Comparison of ENCODE assay signal across 8 cellular contexts in genomic region chr15:96341465-96342142, GRCh38. TPM values are rescaled to one million over a fixed set of nuclear protein-coding genes. Genes with fewer than 3 reads are reported as not detected.
DNase-seq lines count a peak whose midpoint lies in the region; ATAC-seq and TF ChIP-seq lines count a peak whose summit lies in the region.

No MANE protein-coding gene starts in this region.

- H3K27ac ChIP-seq in IMR-90 (ENCODE audit: insufficient read depth, low read length): peak overlapping the region; percentile 88
- H3K27ac ChIP-seq in left lung: peak overlapping the region; percentile 88

- peak overlapping the region; percentile 85 to 92; a peak in 3 of 4 replicates for H4K8ac ChIP-seq in IMR-90 (ENCODE audit: low read depth in 2 of 2, low read length in 2 of 2)

- peaks cover 8% of the 10 kb centered on the region; the same call in 1 of the 2 replicates for H4K20me1 ChIP-seq in IMR-90 (ENCODE audit: insufficient read depth, low read length)

- TF ChIP-seq CTCF in IMR-90 (conservative IDR thresholded peaks at IDR 0.05; ENCODE audit: low read depth, low read length) (no peak), left lung (IDR thresholded peaks at IDR 0.05) (no peak)

- TF ChIP-seq POLR2A in IMR-90 (IDR thresholded peaks at IDR 0.05; ENCODE audit: low read depth, low read length): no peak

- 9% methylated on average over 8 of the region's 37 CpGs; no CpG with 5 or more reads in 1 of the 2 experiments for WGBS in IMR-90 (ENCODE audit: extremely low coverage in 2 of 2, insufficient read length in 1 of 2), 2 experiments

- no peaks in the 10 kb centered on the region for H3K9me1 ChIP-seq in IMR-90 (ENCODE audit: insufficient read depth, low read length)

- H2BK15ac ChIP-seq in IMR-90 (ENCODE audit: low read depth, low read length): no peak overlapping the region; the same call in 2 of the 3 replicates

- H3K27ac Mint-ChIP-seq in stimulated activated naive B cell treated with anti-CD40 and anti-IgM and Interleukin-4, amounts not matched to agents 10 μg/mL and 1 μg/mL and 100 μg/mL, for 72 hours: peak overlapping the region; percentile 47

- peak overlapping the region; percentile 20 for H2AK5ac ChIP-seq in IMR-90 (ENCODE audit: low read depth, low read length)

- no TSS peak for BruUV-seq in IMR-90 (replicated peaks; lab: Mats Ljungman, UMichigan)

- no peak for DNase-seq in IMR-90
- DNase-seq in dermis blood vessel endothelial cell: peak; percentile 59
- DNase-seq in left lung: no peak
- no peak for DNase-seq in stimulated activated naive B cell treated with anti-CD40 and anti-IgM and Interleukin-4, amounts not matched to agents 10 μg/mL and 1 μg/mL and 100 μg/mL, for 72 hours
- no peak for DNase-seq in stimulated activated CD4-positive, alpha-beta T cell treated with anti-CD3 and anti-CD28 coated beads, Interleukin-4, amount 100 ng/mL, for 4 hours
- DNase-seq in activated CD4-positive, alpha-beta T cell treated with anti-CD3 and anti-CD28 coated beads, Interleukin-2, amount 50 U/mL, for 48 hours: no peak

- H3K9me3 ChIP-seq in IMR-90 (ENCODE audit: control insufficient read depth, insufficient read depth, low read length) (no peaks in the 10 kb centered on the region), left lung (no peaks in the 10 kb centered on the region)

- peaks cover 2 to 6% of the 10 kb centered on the region in 2 donors for H3K4me1 Mint-ChIP-seq in stimulated activated naive B cell treated with anti-CD40 and anti-IgM and Interleukin-4, amounts not matched to agents 10 μg/mL and 1 μg/mL and 100 μg/mL, for 72 hours

- peak overlapping the region; percentile 95 for H3K56ac ChIP-seq in IMR-90 (ENCODE audit: extremely low read depth, insufficient read depth, low read length)

- intact Hi-C loops in IMR-90 (cut with micrococcal nuclease): no loop called here
- intact Hi-C loops in left lung (cut with DNase I): no loop called here

- no peaks in the 10 kb centered on the region for H3K79me1 ChIP-seq in IMR-90 (ENCODE audit: low read depth in 1 of 2, low read length in 2 of 2)

- TF ChIP-seq RAD21 in IMR-90 (IDR thresholded peaks at IDR 0.05; ENCODE audit: low read length): no peak

- dilution Hi-C loops in IMR-90 (cut with HindIII; ENCODE audit: low sequenced_read_pairs, unreplicated experiment): no loop called here

- in situ Hi-C loops in IMR-90 (cut with MboI; ENCODE audit: low sequenced_read_pairs): loop anchor here (10.0 to 25.0 kb wide), 3 partner anchors 779 to 1317 kb away; no protein-coding TSS in a partner anchor

- H3K9ac ChIP-seq in IMR-90 (ENCODE audit: low read depth, low read length): peak overlapping the region; percentile 80

- H3K4ac ChIP-seq in IMR-90 (ENCODE audit: low read depth, low read length): peak overlapping the region; percentile 98

- peaks cover 0 to 3% of the 10 kb centered on the region in 2 donors for H3K9me3 Mint-ChIP-seq in stimulated activated naive B cell treated with anti-CD40 and anti-IgM and Interleukin-4, amounts not matched to agents 10 μg/mL and 1 μg/mL and 100 μg/mL, for 72 hours

- H3K4me2 ChIP-seq in IMR-90 (ENCODE audit: low read depth, low read length): peak overlapping the region; percentile 90

- POLR2A ChIA-PET in IMR-90 (lab: Charles Lee; ENCODE audit: unreplicated experiment): interaction anchor here (0.6 to 1.9 kb wide), 4 partner anchors 11 to 397 kb away, joined by 3 to 9 read pairs (median 5); partner anchors contain the start of gene NR2F2

- H2BK5ac ChIP-seq in IMR-90 (ENCODE audit: low read depth, low read length, poor library complexity, severe bottlenecking): peak overlapping the region; percentile 92

- H2BK120ac ChIP-seq in IMR-90 (ENCODE audit: low read depth, low read length): peak overlapping the region; percentile 92

- peak overlapping the region; percentile 30 for H2AK9ac ChIP-seq in IMR-90 (replicated peaks; ENCODE audit: low read depth, low read length, poor library complexity)

- peaks cover 0 to 5% of the 10 kb centered on the region in 2 donors for H3K36me3 Mint-ChIP-seq in stimulated activated naive B cell treated with anti-CD40 and anti-IgM and Interleukin-4, amounts not matched to agents 10 μg/mL and 1 μg/mL and 100 μg/mL, for 72 hours

- CTCF ChIA-PET in IMR-90 (lab: Yijun Ruan, JAX): interaction anchor here (0.6 to 1.6 kb wide), 2 partner anchors 13 to 71 kb away, joined by 5 read pairs; no protein-coding TSS in a partner anchor

- H3K14ac ChIP-seq in IMR-90 (replicated peaks; ENCODE audit: low read depth, low read length): peak overlapping the region; percentile 81

- H3K27me3 ChIP-seq in IMR-90 (ENCODE audit: control insufficient read depth, insufficient read depth, low read length) (no peaks in the 10 kb centered on the region), left lung (peaks cover 0 to 98% of the 10 kb centered on the region in 2 donors)

- peak overlapping the region; percentile 84 for H4K91ac ChIP-seq in IMR-90 (ENCODE audit: insufficient read depth, low read depth, low read length)

- 0 out of 2 replicates have a peak overlapping the region, but pooled peaks have one; percentile 45 for H2BK20ac ChIP-seq in IMR-90 (ENCODE audit: low read depth, low read length)

- peak overlapping the region; percentile 48 for H2AFZ ChIP-seq in IMR-90 (replicated peaks; ENCODE audit: low read length, poor library complexity)

- H3K4me3 Mint-ChIP-seq in stimulated activated naive B cell treated with anti-CD40 and anti-IgM and Interleukin-4, amounts not matched to agents 10 μg/mL and 1 μg/mL and 100 μg/mL, for 72 hours: no peak overlapping the region

- H3K18ac ChIP-seq in IMR-90 (ENCODE audit: low read depth, low read length): peak overlapping the region; percentile 88

- H3K4me1 ChIP-seq in IMR-90 (ENCODE audit: control insufficient read depth, insufficient read depth, low read length): peaks cover 34% of the 10 kb centered on the region
- H3K4me1 ChIP-seq in left lung: peaks cover 0 to 8% of the 10 kb centered on the region in 2 donors

- H3K36me3 ChIP-seq in IMR-90 (ENCODE audit: control insufficient read depth, insufficient read depth, low read length) (peaks cover 28% of the 10 kb centered on the region), left lung (no peaks in the 10 kb centered on the region)

- peak overlapping the region; percentile 67 for H4K5ac ChIP-seq in IMR-90 (ENCODE audit: low read depth, low read length)

- peak overlapping the region; percentile 46 for H3K4me3 ChIP-seq in IMR-90 (ENCODE audit: insufficient read depth, low read depth, low read length)
- peak overlapping the region; percentile 48 to 57 for H3K4me3 ChIP-seq in left lung

- peak; percentile 16 for ATAC-seq in IMR-90 (ENCODE audit: low read depth)
- ATAC-seq in left lung: peak; percentile 5
- no peak for ATAC-seq in stimulated activated naive B cell treated with anti-CD40 and anti-IgM and Interleukin-4, amounts not matched to agents 10 μg/mL and 1 μg/mL and 100 μg/mL, for 72 hours (replicated peaks)
- ATAC-seq in HG02884 (IDR thresholded peaks at IDR 0.05; ENCODE audit: unreplicated experiment): no peak
- ATAC-seq in HG02759 (IDR thresholded peaks at IDR 0.05; ENCODE audit: unreplicated experiment): no peak

- peaks cover 75 to 85% of the 10 kb centered on the region in 2 donors for H3K27me3 Mint-ChIP-seq in stimulated activated naive B cell treated with anti-CD40 and anti-IgM and Interleukin-4, amounts not matched to agents 10 μg/mL and 1 μg/mL and 100 μg/mL, for 72 hours

- H3K23ac ChIP-seq in IMR-90 (ENCODE audit: low read depth, low read length): peak overlapping the region; percentile 95

TF ChIP-seq in IMR-90, 13 proteins besides CTCF, POLR2A, EP300 and RAD21:
- TF ChIP-seq FOS (IDR thresholded peaks at IDR 0.05; ENCODE audit: low read depth, low read length) (no peak), MAFK (IDR thresholded peaks at IDR 0.05; ENCODE audit: low read depth, low read length) (no peak)
- TF ChIP-seq, protein P1, sequence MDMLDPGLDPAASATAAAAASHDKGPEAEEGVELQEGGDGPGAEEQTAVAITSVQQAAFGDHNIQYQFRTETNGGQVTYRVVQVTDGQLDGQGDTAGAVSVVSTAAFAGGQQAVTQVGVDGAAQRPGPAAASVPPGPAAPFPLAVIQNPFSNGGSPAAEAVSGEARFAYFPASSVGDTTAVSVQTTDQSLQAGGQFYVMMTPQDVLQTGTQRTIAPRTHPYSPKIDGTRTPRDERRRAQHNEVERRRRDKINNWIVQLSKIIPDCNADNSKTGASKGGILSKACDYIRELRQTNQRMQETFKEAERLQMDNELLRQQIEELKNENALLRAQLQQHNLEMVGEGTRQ (IDR thresholded peaks at IDR 0.05; ENCODE audit: low read depth, low read length): no peak

RNA-seq across cellular contexts. Expression of gene NR2F2, which starts 11.1 kb away (rescaled TPM):
- total RNA-seq in IMR-90 (2012; rRNA removed) (20.3 and 28.1 TPM in 2 replicates), dermis blood vessel endothelial cell (14.0 and 36.6 TPM in 2 replicates), left lung (10 to 100 TPM; 53.4 to 76.0 TPM)
- 161 and 185 TPM in 2 replicates for polyA plus RNA-seq in IMR-90 (2012; rRNA removed)
- 113 and 142 TPM in 2 replicates for polyA plus RNA-seq in IMR-90 (2012; cell fraction: cytosol; rRNA removed)
- 109 and 182 TPM in 2 replicates for polyA plus RNA-seq in IMR-90 (2012; cell fraction: nucleus; rRNA removed; ENCODE audit: low replicate concordance)

Comparison
In these comparisons a context has a peak if more than half of its experiments do, and no peak if none do; other contexts are left out.
1. ATAC-seq: peak in IMR-90 (single experiment) and left lung (single experiment); none in stimulated activated naive B cell treated with anti-CD40 and anti-IgM and Interleukin-4, amounts not matched to agents 10 μg/mL and 1 μg/mL and 100 μg/mL, for 72 hours (0 of 2), HG02884 (single experiment) and HG02759 (single experiment).